In genomic region chr2:228556707-228557106, GRCh38 we compare ENCODE assay signal across 21 cellular contexts.
A peak's percentile ranks its signal among the peaks of the same experiment; 100 is the strongest.
DNase-seq lines count a peak whose midpoint lies in the region; ATAC-seq, FAIRE-seq and TF ChIP-seq lines count a peak whose summit lies in the region.
"Had no signal": no experiment of that assay in that cellular context is flagged by ENCODE, and none has a peak within 500 bp of the region (broad histone marks: within the 10 kb centered on the region; RNA-seq: fewer than 3 reads in every experiment).

No MANE protein-coding gene starts in this region.

- WGBS in mammary epithelial cell (ENCODE audit: low coverage, missing lambda C conversion rate): 0% methylated on average over 2 of the region's 2 CpGs

- H3K9me3 ChIP-seq in mammary epithelial cell (replicated peaks; ENCODE audit: insufficient read depth, low read length): no peaks in the 10 kb centered on the region
- H3K9me3 ChIP-seq in WERI-Rb-1 (ENCODE audit: severe bottlenecking): no peaks in the 10 kb centered on the region
- H3K9me3 ChIP-seq: gastroesophageal sphincter had no signal

- H4K20me1 ChIP-seq in mammary epithelial cell (ENCODE audit: insufficient read depth, low read length): no peaks in the 10 kb centered on the region

- TF ChIP-seq CTCF in mammary epithelial cell (conservative IDR thresholded peaks at IDR 0.05 in 1 of 2, IDR thresholded peaks at IDR 0.05 in 1 of 2; ENCODE audit: extremely low read depth in 1 of 2, insufficient read depth in 1 of 2, low read depth in 1 of 2, low read length in 2 of 2) (no peak), WERI-Rb-1 (IDR thresholded peaks at IDR 0.05; ENCODE audit: low read depth, low read length) (no peak)

- no peaks in the 10 kb centered on the region for H3K4me1 Mint-ChIP-seq in activated T-helper 17 cell treated with anti-CD3 and anti-CD28 coated beads, Interleukin-2, amount 50 U/mL, for 72 hours
- H3K4me1 Mint-ChIP-seq: B cell had no signal

- no peaks in the 10 kb centered on the region for H3K36me3 Mint-ChIP-seq in activated T-helper 17 cell treated with anti-CD3 and anti-CD28 coated beads, Interleukin-2, amount 50 U/mL, for 72 hours (ENCODE audit: low read depth)

- H3K36me3 ChIP-seq in mammary epithelial cell (ENCODE audit: insufficient read depth, low read length): no peaks in the 10 kb centered on the region
- H3K36me3 ChIP-seq in WERI-Rb-1: no peaks in the 10 kb centered on the region
- H3K36me3 ChIP-seq: gastroesophageal sphincter had no signal

- CTCF ChIA-PET in mammary epithelial cell (lab: Charles Lee; ENCODE audit: low non-redundant PET): no interaction called here

- no peak for FAIRE-seq in GM12891 (lab: Jason Lieb, UNC)
- FAIRE-seq: D721Med had no signal

- no peak overlapping the region for H3K4me2 ChIP-seq in mammary epithelial cell (ENCODE audit: insufficient read depth, low read depth, low read length)

- in situ Hi-C loops in mammary epithelial cell (cut with MboI; ENCODE audit: low sequenced_read_pairs in 2 of 2): no loop called here

- H3K4me3 Mint-ChIP-seq in activated T-helper 17 cell treated with anti-CD3 and anti-CD28 coated beads, Interleukin-2, amount 50 U/mL, for 72 hours: no peak overlapping the region
- H3K4me3 Mint-ChIP-seq: B cell; T-helper 2 cell treated with Interferon-gamma antibody and Interleukin-4, amounts not matched to agents 5 μg/mL and 100 μg/mL, for 36 hours had no signal

- no peaks in the 10 kb centered on the region for H3K27me3 ChIP-seq in mammary epithelial cell (ENCODE audit: insufficient read depth, low read length)
- H3K27me3 ChIP-seq in WERI-Rb-1 (ENCODE audit: insufficient read depth, low read depth, severe bottlenecking): peaks cover 30% of the 10 kb centered on the region
- H3K27me3 ChIP-seq: gastroesophageal sphincter had no signal

- no peak overlapping the region for H3K27ac ChIP-seq in mammary epithelial cell (ENCODE audit: insufficient read depth, low read depth, low read length)
- H3K27ac ChIP-seq in WERI-Rb-1: no peak overlapping the region
- H3K27ac ChIP-seq: gastroesophageal sphincter had no signal

- peaks cover 3% of the 10 kb centered on the region for H3K4me1 ChIP-seq in mammary epithelial cell (ENCODE audit: insufficient read depth, low read length)
- H3K4me1 ChIP-seq: gastroesophageal sphincter had no signal

- BruUV-seq in mammary epithelial cell (replicated peaks; lab: Mats Ljungman, UMichigan): no TSS peak

- peaks cover 4% of the 10 kb centered on the region for H3K9me3 Mint-ChIP-seq in activated T-helper 17 cell treated with anti-CD3 and anti-CD28 coated beads, Interleukin-2, amount 50 U/mL, for 72 hours

- H2AFZ ChIP-seq in mammary epithelial cell (ENCODE audit: low read depth, low read length): no peak overlapping the region

- no peaks in the 10 kb centered on the region for H3K79me2 ChIP-seq in mammary epithelial cell (ENCODE audit: insufficient read depth, low read length)

- H3K4me3 ChIP-seq in mammary epithelial cell (replicated peaks in 1 of 3; ENCODE audit: insufficient read depth in 1 of 3, low read depth in 2 of 3, low read length in 3 of 3) (no peak overlapping the region), WERI-Rb-1 (ENCODE audit: low read depth, low read length) (no peak overlapping the region)
- H3K4me3 ChIP-seq: gastroesophageal sphincter had no signal

- intact Hi-C loops in mammary epithelial cell (cut with micrococcal nuclease) (no loop called here), left colon (cut with DNase I, micrococcal nuclease) (no loop called here)

- TF ChIP-seq POLR2A in GM12891 (IDR thresholded peaks at IDR 0.05; ENCODE audit: low read depth, low read length): no peak

- no peaks in the 10 kb centered on the region for H3K27me3 Mint-ChIP-seq in activated T-helper 17 cell treated with anti-CD3 and anti-CD28 coated beads, Interleukin-2, amount 50 U/mL, for 72 hours
- H3K27me3 Mint-ChIP-seq: B cell had no signal

- DNase-seq in GM12891 (ENCODE audit: insufficient read length, low spot score) (no peak), LHCN-M2 (ENCODE audit: low read depth) (peak; percentile 14), mammary epithelial cell (peak; percentile 42), left colon (peak in 1 of 2 donors; percentile 6), WERI-Rb-1 (no peak), NK-92 (lab: John Stamatoyannopoulos, UW; ENCODE audit: unreplicated experiment) (no peak)
- DNase-seq: activated CD4-positive, alpha-beta T cell treated with anti-CD3 and anti-CD28 coated beads for 1 hour; activated CD8-positive, alpha-beta memory T cell treated with anti-CD3 and anti-CD28 coated beads, Interleukin-2, amount 50 U/mL, for 4 hours; activated naive CD4-positive, alpha-beta T cell treated with anti-CD3 and anti-CD28 coated beads, Interleukin-2, amount 50 U/mL, for 16 hours; caudate nucleus; mesenchymal stem cell; NCI-H2107; NCI-H82; SHP77; substantia nigra had no signal

- dilution Hi-C loops in mammary epithelial cell (cut with HindIII; ENCODE audit: low sequenced_read_pairs): no loop called here

- ATAC-seq in left colon: peak; percentile 97
- ATAC-seq in HG02938 (IDR thresholded peaks at IDR 0.05; ENCODE audit: unreplicated experiment): no peak
- no peak for ATAC-seq in activated T-helper 17 cell treated with anti-CD3 and anti-CD28 coated beads, Interleukin-2, amount 50 U/mL, for 72 hours (replicated peaks)
- ATAC-seq: gastroesophageal sphincter had no signal

- H3K27ac Mint-ChIP-seq in activated T-helper 17 cell treated with anti-CD3 and anti-CD28 coated beads, Interleukin-2, amount 50 U/mL, for 72 hours: no peak overlapping the region
- H3K27ac Mint-ChIP-seq: B cell; T-helper 2 cell treated with Interferon-gamma antibody and Interleukin-4, amounts not matched to agents 5 μg/mL and 100 μg/mL, for 36 hours had no signal

- no peak overlapping the region for H3K9ac ChIP-seq in mammary epithelial cell (ENCODE audit: insufficient read depth, low read length)

TF ChIP-seq in GM12891, 5 proteins besides CTCF, POLR2A, EP300 and RAD21:
- TF ChIP-seq PAX5 (IDR thresholded peaks at IDR 0.05; ENCODE audit: insufficient read depth, low read length, severe bottlenecking) (no peak), SPI1 (IDR thresholded peaks at IDR 0.05; ENCODE audit: low read depth, low read length) (peak; percentile 23; the same call in 1 of the 2 replicates)

Comparison
In these comparisons a context has a peak if more than half of its experiments do, and no peak if none do; other contexts are left out.
1. DNase-seq: peak in LHCN-M2 (single experiment) and mammary epithelial cell (single experiment); none in GM12891 (single experiment), WERI-Rb-1 (single experiment) and NK-92 (single experiment).